ENCODE assay signal across 1 cellular context in the genomic region with DNA sequence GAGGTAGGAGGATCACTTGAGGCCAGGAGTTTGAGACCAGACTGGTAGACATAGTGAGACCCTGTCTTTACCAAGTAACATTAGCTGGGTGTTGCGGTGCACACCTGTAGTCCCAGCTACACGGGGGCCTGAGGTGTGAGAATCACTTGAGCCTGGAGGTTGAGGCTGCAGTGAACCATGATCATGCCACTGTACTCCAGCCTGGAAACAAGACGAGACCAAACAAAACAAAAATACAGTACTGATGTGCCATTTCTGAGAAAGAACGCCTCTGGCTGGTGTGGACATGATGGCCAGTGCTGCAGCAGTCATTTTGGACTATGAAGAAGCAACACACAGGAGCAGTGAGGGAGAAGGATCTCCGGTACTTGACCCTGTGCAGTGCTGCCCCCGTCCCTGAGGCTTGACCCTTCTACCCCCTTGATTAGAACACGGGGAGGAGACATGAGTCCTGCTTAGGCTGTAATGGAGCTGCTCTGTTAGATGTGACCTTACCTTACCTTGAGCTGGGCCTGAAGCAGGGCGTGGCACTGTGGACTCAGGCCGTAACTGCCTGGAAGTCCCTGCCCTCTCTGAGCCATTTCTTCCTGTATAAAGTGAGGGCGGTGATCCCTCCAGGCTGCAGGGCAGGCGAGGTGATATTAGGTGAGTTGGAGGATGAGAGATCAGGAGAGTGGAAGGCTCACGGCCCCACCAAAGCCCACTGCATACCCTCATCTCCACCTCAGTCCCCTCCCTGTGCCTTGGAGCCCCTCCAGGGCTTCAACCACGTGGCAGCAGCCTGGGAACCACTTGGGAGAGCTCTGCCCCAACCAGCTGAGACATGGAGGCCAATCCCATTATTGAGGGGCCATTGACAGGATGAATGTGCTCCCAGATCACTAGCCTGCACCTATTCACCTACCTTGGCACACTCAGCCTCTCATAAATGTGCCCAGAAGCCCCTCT.
TF ChIP-seq lines count a peak whose summit lies in the region.

No MANE protein-coding gene starts in this region.

TF ChIP-seq in A549, 52 proteins besides CTCF, POLR2A, EP300 and RAD21 (continued from another document):
- TF ChIP-seq CHD2 (IDR thresholded peaks at IDR 0.05; ENCODE audit: low read length, partially characterized antibody) = no peak
- no peak for TF ChIP-seq RCOR1 (IDR thresholded peaks at IDR 0.05; ENCODE audit: low read depth, low read length)
- TF ChIP-seq POLR2AphosphoS2 (conservative IDR thresholded peaks at IDR 0.05; ENCODE audit: low read length) = 0 out of 2 replicates have a peak, but pooled peaks have one; percentile 67
- no peak for TF ChIP-seq MYC (IDR thresholded peaks at IDR 0.05; ENCODE audit: borderline replicate concordance, low read length)
- no peak for TF ChIP-seq KDM5A (IDR thresholded peaks at IDR 0.05)
- no peak for TF ChIP-seq RNF2 (IDR thresholded peaks at IDR 0.05; ENCODE audit: borderline replicate concordance, low read depth)
- TF ChIP-seq, protein P1, sequence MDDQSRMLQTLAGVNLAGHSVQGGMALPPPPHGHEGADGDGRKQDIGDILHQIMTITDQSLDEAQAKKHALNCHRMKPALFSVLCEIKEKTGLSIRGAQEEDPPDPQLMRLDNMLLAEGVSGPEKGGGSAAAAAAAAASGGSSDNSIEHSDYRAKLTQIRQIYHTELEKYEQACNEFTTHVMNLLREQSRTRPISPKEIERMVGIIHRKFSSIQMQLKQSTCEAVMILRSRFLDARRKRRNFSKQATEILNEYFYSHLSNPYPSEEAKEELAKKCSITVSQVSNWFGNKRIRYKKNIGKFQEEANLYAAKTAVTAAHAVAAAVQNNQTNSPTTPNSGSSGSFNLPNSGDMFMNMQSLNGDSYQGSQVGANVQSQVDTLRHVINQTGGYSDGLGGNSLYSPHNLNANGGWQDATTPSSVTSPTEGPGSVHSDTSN (IDR thresholded peaks at IDR 0.05) = no peak; the same call in none of the 2 replicates
- no peak for TF ChIP-seq BHLHE40 (IDR thresholded peaks at IDR 0.05; ENCODE audit: low read depth, low read length)
- no peak for TF ChIP-seq HOXB13 (CRISPR knock-in tag; IDR thresholded peaks at IDR 0.05; ENCODE audit: low read depth)
- TF ChIP-seq PHF8 (IDR thresholded peaks at IDR 0.05; ENCODE audit: borderline replicate concordance, low read depth) = no peak
- TF ChIP-seq, protein P2, sequence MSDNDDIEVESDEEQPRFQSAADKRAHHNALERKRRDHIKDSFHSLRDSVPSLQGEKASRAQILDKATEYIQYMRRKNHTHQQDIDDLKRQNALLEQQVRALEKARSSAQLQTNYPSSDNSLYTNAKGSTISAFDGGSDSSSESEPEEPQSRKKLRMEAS (IDR thresholded peaks at IDR 0.05) = peak; percentile 61
- TF ChIP-seq, protein P3, sequence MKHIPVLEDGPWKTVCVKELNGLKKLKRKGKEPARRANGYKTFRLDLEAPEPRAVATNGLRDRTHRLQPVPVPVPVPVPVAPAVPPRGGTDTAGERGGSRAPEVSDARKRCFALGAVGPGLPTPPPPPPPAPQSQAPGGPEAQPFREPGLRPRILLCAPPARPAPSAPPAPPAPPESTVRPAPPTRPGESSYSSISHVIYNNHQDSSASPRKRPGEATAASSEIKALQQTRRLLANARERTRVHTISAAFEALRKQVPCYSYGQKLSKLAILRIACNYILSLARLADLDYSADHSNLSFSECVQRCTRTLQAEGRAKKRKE (CRISPR knock-in tag; IDR thresholded peaks at IDR 0.05; ENCODE audit: low read depth) = peak; percentile 56; the same call in 1 of the 2 replicates
- TF ChIP-seq SREBF2 (IDR thresholded peaks at IDR 0.05) = no peak
- TF ChIP-seq FOXS1 (CRISPR knock-in tag; IDR thresholded peaks at IDR 0.05) = no peak
- TF ChIP-seq NR3C1 (IDR thresholded peaks at IDR 0.05) = no peak
- TF ChIP-seq, protein P4, sequence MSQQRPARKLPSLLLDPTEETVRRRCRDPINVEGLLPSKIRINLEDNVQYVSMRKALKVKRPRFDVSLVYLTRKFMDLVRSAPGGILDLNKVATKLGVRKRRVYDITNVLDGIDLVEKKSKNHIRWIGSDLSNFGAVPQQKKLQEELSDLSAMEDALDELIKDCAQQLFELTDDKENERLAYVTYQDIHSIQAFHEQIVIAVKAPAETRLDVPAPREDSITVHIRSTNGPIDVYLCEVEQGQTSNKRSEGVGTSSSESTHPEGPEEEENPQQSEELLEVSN (IDR thresholded peaks at IDR 0.05; ENCODE audit: borderline replicate concordance, low read depth) = no peak
- no peak for TF ChIP-seq ZFP36 (IDR thresholded peaks at IDR 0.05; ENCODE audit: borderline replicate concordance, partially characterized antibody)
- TF ChIP-seq FOSL2 (IDR thresholded peaks at IDR 0.05) = no peak
- TF ChIP-seq FOSL2 (CRISPR knock-in tag; IDR thresholded peaks at IDR 0.05) = no peak
- peak; percentile 80 for TF ChIP-seq FOSB (CRISPR knock-in tag; IDR thresholded peaks at IDR 0.05)
- TF ChIP-seq, protein P5, sequence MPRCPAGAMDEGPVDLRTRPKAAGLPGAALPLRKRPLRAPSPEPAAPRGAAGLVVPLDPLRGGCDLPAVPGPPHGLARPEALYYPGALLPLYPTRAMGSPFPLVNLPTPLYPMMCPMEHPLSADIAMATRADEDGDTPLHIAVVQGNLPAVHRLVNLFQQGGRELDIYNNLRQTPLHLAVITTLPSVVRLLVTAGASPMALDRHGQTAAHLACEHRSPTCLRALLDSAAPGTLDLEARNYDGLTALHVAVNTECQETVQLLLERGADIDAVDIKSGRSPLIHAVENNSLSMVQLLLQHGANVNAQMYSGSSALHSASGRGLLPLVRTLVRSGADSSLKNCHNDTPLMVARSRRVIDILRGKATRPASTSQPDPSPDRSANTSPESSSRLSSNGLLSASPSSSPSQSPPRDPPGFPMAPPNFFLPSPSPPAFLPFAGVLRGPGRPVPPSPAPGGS (IDR thresholded peaks at IDR 0.05) = 0 out of 3 replicates have a peak, but pooled peaks have one; percentile 27
- TF ChIP-seq ESRRA (IDR thresholded peaks at IDR 0.05; ENCODE audit: borderline replicate concordance, low read length) = no peak
- no peak for TF ChIP-seq MAFK (IDR thresholded peaks at IDR 0.05; ENCODE audit: partially characterized antibody)
- TF ChIP-seq ZC3H11A (IDR thresholded peaks at IDR 0.05) = no peak
- TF ChIP-seq TFCP2L1 (CRISPR knock-in tag; IDR thresholded peaks at IDR 0.05) = peak; percentile 5; the same call in 1 of the 2 replicates
- TF ChIP-seq CHD4 (IDR thresholded peaks at IDR 0.05; ENCODE audit: borderline replicate concordance) = no peak
- TF ChIP-seq KDM1A (IDR thresholded peaks at IDR 0.05; ENCODE audit: low read depth) = no peak
- TF ChIP-seq, protein P6, sequence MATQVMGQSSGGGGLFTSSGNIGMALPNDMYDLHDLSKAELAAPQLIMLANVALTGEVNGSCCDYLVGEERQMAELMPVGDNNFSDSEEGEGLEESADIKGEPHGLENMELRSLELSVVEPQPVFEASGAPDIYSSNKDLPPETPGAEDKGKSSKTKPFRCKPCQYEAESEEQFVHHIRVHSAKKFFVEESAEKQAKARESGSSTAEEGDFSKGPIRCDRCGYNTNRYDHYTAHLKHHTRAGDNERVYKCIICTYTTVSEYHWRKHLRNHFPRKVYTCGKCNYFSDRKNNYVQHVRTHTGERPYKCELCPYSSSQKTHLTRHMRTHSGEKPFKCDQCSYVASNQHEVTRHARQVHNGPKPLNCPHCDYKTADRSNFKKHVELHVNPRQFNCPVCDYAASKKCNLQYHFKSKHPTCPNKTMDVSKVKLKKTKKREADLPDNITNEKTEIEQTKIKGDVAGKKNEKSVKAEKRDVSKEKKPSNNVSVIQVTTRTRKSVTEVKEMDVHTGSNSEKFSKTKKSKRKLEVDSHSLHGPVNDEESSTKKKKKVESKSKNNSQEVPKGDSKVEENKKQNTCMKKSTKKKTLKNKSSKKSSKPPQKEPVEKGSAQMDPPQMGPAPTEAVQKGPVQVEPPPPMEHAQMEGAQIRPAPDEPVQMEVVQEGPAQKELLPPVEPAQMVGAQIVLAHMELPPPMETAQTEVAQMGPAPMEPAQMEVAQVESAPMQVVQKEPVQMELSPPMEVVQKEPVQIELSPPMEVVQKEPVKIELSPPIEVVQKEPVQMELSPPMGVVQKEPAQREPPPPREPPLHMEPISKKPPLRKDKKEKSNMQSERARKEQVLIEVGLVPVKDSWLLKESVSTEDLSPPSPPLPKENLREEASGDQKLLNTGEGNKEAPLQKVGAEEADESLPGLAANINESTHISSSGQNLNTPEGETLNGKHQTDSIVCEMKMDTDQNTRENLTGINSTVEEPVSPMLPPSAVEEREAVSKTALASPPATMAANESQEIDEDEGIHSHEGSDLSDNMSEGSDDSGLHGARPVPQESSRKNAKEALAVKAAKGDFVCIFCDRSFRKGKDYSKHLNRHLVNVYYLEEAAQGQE (IDR thresholded peaks at IDR 0.05) = no peak
- TF ChIP-seq, protein P7, sequence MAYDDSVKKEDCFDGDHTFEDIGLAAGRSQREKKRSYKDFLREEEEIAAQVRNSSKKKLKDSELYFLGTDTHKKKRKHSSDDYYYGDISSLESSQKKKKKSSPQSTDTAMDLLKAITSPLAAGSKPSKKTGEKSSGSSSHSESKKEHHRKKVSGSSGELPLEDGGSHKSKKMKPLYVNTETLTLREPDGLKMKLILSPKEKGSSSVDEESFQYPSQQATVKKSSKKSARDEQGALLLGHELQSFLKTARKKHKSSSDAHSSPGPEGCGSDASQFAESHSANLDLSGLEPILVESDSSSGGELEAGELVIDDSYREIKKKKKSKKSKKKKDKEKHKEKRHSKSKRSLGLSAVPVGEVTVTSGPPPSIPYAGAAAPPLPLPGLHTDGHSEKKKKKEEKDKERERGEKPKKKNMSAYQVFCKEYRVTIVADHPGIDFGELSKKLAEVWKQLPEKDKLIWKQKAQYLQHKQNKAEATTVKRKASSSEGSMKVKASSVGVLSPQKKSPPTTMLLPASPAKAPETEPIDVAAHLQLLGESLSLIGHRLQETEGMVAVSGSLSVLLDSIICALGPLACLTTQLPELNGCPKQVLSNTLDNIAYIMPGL (CRISPR knock-in tag; IDR thresholded peaks at IDR 0.05; ENCODE audit: borderline replicate concordance) = no peak
- no peak for TF ChIP-seq EHF (CRISPR knock-in tag; IDR thresholded peaks at IDR 0.05)
- TF ChIP-seq, protein P8, sequence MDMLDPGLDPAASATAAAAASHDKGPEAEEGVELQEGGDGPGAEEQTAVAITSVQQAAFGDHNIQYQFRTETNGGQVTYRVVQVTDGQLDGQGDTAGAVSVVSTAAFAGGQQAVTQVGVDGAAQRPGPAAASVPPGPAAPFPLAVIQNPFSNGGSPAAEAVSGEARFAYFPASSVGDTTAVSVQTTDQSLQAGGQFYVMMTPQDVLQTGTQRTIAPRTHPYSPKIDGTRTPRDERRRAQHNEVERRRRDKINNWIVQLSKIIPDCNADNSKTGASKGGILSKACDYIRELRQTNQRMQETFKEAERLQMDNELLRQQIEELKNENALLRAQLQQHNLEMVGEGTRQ (IDR thresholded peaks at IDR 0.05) = no peak
- TF ChIP-seq TP53 (CRISPR knock-in tag; IDR thresholded peaks at IDR 0.05) = peak; percentile 33
- no peak for TF ChIP-seq ZSCAN20 (CRISPR knock-in tag; IDR thresholded peaks at IDR 0.05)
- peak; percentile 87 for TF ChIP-seq HOXA7 (CRISPR knock-in tag; IDR thresholded peaks at IDR 0.05)
- TF ChIP-seq JUN (IDR thresholded peaks at IDR 0.05) = peak in 1 of 2 experiments; percentile 34; a peak in 1 of 5 replicates
- no peak for TF ChIP-seq SMC3 (IDR thresholded peaks at IDR 0.05)
- TF ChIP-seq GATA3 (IDR thresholded peaks at IDR 0.05; ENCODE audit: borderline replicate concordance) = 0 out of 2 replicates have a peak, but pooled peaks have one; percentile 16
- no peak for TF ChIP-seq JUNB (IDR thresholded peaks at IDR 0.05)
- TF ChIP-seq EHMT2 (IDR thresholded peaks at IDR 0.05; ENCODE audit: low read depth) = no peak
- peak; percentile 30; the same call in 1 of the 2 replicates for TF ChIP-seq RARB (CRISPR knock-in tag; IDR thresholded peaks at IDR 0.05)
- no peak for TF ChIP-seq ZNF302 (CRISPR knock-in tag; IDR thresholded peaks at IDR 0.05)
- TF ChIP-seq CBX8 (IDR thresholded peaks at IDR 0.05) = no peak
- TF ChIP-seq NFE2L2 (conservative IDR thresholded peaks at IDR 0.05; ENCODE audit: low read length) = no peak
- TF ChIP-seq, protein P9, sequence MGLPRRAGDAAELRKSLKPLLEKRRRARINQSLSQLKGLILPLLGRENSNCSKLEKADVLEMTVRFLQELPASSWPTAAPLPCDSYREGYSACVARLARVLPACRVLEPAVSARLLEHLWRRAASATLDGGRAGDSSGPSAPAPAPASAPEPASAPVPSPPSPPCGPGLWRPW (IDR thresholded peaks at IDR 0.05) = no peak
- TF ChIP-seq RFX5 (IDR thresholded peaks at IDR 0.05) = no peak
- TF ChIP-seq, protein P10, sequence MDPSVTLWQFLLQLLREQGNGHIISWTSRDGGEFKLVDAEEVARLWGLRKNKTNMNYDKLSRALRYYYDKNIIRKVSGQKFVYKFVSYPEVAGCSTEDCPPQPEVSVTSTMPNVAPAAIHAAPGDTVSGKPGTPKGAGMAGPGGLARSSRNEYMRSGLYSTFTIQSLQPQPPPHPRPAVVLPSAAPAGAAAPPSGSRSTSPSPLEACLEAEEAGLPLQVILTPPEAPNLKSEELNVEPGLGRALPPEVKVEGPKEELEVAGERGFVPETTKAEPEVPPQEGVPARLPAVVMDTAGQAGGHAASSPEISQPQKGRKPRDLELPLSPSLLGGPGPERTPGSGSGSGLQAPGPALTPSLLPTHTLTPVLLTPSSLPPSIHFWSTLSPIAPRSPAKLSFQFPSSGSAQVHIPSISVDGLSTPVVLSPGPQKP (IDR thresholded peaks at IDR 0.05; ENCODE audit: low read depth, low read length) = no peak
- TF ChIP-seq CEBPB (IDR thresholded peaks at IDR 0.05) = no peak
